ENCODE assay signal across 8 cellular contexts in the genomic region with DNA sequence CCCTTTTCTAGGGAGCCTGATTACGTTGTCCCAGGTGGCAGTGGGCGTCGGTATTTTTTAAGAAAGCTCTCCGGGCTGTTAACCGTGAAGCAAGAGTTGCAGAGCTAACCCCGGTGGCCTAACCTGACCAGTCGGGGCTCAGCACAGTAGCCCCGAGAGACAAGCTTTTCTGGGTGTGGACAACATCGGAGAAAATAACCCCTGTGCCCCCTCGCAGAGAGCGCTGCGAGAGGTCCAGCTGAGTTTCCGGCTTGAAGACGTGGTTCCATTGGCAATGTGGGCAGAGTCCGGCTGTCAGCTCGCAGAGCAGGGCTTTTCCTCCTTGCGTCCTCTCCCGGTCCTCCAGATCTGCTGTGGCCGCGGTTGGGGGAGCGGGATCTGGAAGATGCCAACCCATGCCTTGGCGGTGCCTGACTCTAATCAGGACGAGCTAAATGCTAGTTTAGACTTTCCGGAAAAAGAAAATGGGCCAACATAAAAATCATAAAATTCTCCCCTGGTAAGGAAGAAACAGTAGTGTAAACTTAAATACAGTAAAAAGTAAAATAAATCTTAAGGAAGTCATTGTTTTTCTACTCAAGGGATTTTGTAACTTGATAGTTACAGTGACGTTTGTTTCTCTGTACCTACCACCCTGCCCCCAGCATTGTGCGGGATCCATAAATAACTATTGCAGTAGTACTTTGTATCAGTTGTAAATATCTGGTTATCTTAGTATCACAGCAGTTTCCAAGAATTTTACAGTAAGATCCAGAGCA. TPM values are rescaled to one million over a fixed set of nuclear protein-coding genes. Genes with fewer than 3 reads are reported as not detected.
A peak's percentile ranks its signal among the peaks of the same experiment; 100 is the strongest.
DNase-seq lines count a peak whose midpoint lies in the region; ATAC-seq and TF ChIP-seq lines count a peak whose summit lies in the region.

No MANE protein-coding gene starts in this region.

- peak; percentile 51 for ATAC-seq in WTC11
- ATAC-seq in naive thymus-derived CD8-positive, alpha-beta T cell = no peak

- no peaks in the 10 kb centered on the region for H3K9me2 ChIP-seq in Karpas-422 (replicated peaks; ENCODE audit: insufficient read depth, low read length)

- no peaks in the 10 kb centered on the region for H3K36me3 ChIP-seq in HAP-1 (replicated peaks)
- no peaks in the 10 kb centered on the region for H3K36me3 ChIP-seq in Karpas-422 (ENCODE audit: insufficient read depth, low read length)

- TF ChIP-seq CTCF in WTC11 (IDR thresholded peaks at IDR 0.05) = no peak

- POLR2A ChIA-PET in WTC11 (lab: Charles Lee) = interaction anchor here (1.0 kb wide), 2 partner anchors 29 to 171 kb away, joined by 3 read pairs; partner anchors contain the start of gene MCUB
- POLR2A ChIA-PET in naive thymus-derived CD8-positive, alpha-beta T cell (lab: Charles Lee) = interaction anchor here (0.5 to 2.5 kb wide), 12 partner anchors 12 to 297 kb away, joined by 3 to 11 read pairs (median 4); partner anchors contain the start of genes GAR1, MCUB and SEC24B

- H3K27ac Mint-ChIP-seq in WTC11 = peak overlapping the region; percentile 83
- H3K27ac Mint-ChIP-seq in naive thymus-derived CD8-positive, alpha-beta T cell = peak overlapping the region; percentile 49 to 94 (median 86)

- H3K4me3 ChIP-seq in HAP-1 (peak overlapping the region; percentile 73), Karpas-422 (ENCODE audit: low read length) (peak overlapping the region; percentile 77)

- H3K27me3 ChIP-seq in HAP-1 (ENCODE audit: low read depth) (no peaks in the 10 kb centered on the region), Karpas-422 (ENCODE audit: low read length) (no peaks in the 10 kb centered on the region)

- H3K9me3 ChIP-seq in HAP-1 (no peaks in the 10 kb centered on the region), Karpas-422 (ENCODE audit: low read length) (no peaks in the 10 kb centered on the region)

- in situ Hi-C loops in HAP-1 (cut with MboI; ENCODE audit: low sequenced_read_pairs) = no loop called here

- H3K4me3 Mint-ChIP-seq in WTC11 = peak overlapping the region; percentile 86
- H3K4me3 Mint-ChIP-seq in naive thymus-derived CD8-positive, alpha-beta T cell = peak overlapping the region; percentile 80 to 90 (median 85)

- no peaks in the 10 kb centered on the region for H3K9me3 Mint-ChIP-seq in WTC11
- H3K9me3 Mint-ChIP-seq in naive thymus-derived CD8-positive, alpha-beta T cell = no peaks in the 10 kb centered on the region

- H3K36me3 Mint-ChIP-seq in WTC11 = peaks cover 3% of the 10 kb centered on the region
- H3K36me3 Mint-ChIP-seq in naive thymus-derived CD8-positive, alpha-beta T cell = peaks cover 0 to 15% (median 6%) of the 10 kb centered on the region in 3 donors

- H2AFZ ChIP-seq in Karpas-422 (ENCODE audit: low read length) = peak overlapping the region; percentile 98

- peaks cover 16% of the 10 kb centered on the region for H3K4me1 ChIP-seq in HAP-1
- H3K4me1 ChIP-seq in Karpas-422 (ENCODE audit: low read length) = peaks cover 23% of the 10 kb centered on the region

- H4K20me1 ChIP-seq in Karpas-422 (ENCODE audit: insufficient read depth, low read depth, low read length) = peaks cover 10% of the 10 kb centered on the region; the same call in 1 of the 2 replicates

- DNase-seq in activated CD8-positive, alpha-beta memory T cell treated with anti-CD3 and anti-CD28 coated beads for 24 hours = peak; percentile 88
- no peak for DNase-seq in activated CD8-positive, alpha-beta memory T cell treated with anti-CD3 and anti-CD28 coated beads, Interleukin-2, amount 50 U/mL, for 48 hours
- DNase-seq in HAP-1 (ENCODE audit: low spot score in 2 of 2) (peak; percentile 39 to 63), Karpas-422 (no peak), WTC11 (ENCODE audit: low spot score) (peak; percentile 61), fibroblast of peridontal ligament (ENCODE audit: extremely low read depth) (peak; percentile 60), NCI-H1694 treated with DMSO at 0.1 percent for 48 hours (lab: John Stamatoyannopoulos, UW) (no peak)
- DNase-seq in naive thymus-derived CD8-positive, alpha-beta T cell = peak in 2 of 10 donors; percentile 61 to 71

- H3K9ac ChIP-seq in Karpas-422 (ENCODE audit: low read length) = peak overlapping the region; percentile 78

- H3K27ac ChIP-seq in Karpas-422 (ENCODE audit: low read length) = no peak overlapping the region

- H3K4me1 Mint-ChIP-seq in WTC11 = peaks cover 15% of the 10 kb centered on the region
- peaks cover 19 to 38% (median 25%) of the 10 kb centered on the region in 4 donors for H3K4me1 Mint-ChIP-seq in naive thymus-derived CD8-positive, alpha-beta T cell

- CTCF ChIA-PET in WTC11 (lab: Charles Lee) = interaction anchor here (1.0 to 1.8 kb wide), 2 partner anchors 74 to 297 kb away, joined by 3 to 4 read pairs; partner anchors contain the start of gene SEC24B

- H3K79me2 ChIP-seq in Karpas-422 (ENCODE audit: low read length) = peaks cover 37% of the 10 kb centered on the region

- H3K4me2 ChIP-seq in Karpas-422 (ENCODE audit: low read depth, low read length, poor library complexity, severe bottlenecking) = peak overlapping the region; percentile 95

- H3K27me3 Mint-ChIP-seq in WTC11 (ENCODE audit: low read depth) = no peaks in the 10 kb centered on the region; the same call in 1 of the 2 replicates
- H3K27me3 Mint-ChIP-seq in naive thymus-derived CD8-positive, alpha-beta T cell = no peaks in the 10 kb centered on the region

TF ChIP-seq in WTC11, 78 proteins besides CTCF, POLR2A, EP300 and RAD21:
- TF ChIP-seq SMAD4 (CRISPR knock-in tag; IDR thresholded peaks at IDR 0.05) = no peak
- no peak for TF ChIP-seq ZNF281 (CRISPR knock-in tag; IDR thresholded peaks at IDR 0.05)
- TF ChIP-seq, protein P1, sequence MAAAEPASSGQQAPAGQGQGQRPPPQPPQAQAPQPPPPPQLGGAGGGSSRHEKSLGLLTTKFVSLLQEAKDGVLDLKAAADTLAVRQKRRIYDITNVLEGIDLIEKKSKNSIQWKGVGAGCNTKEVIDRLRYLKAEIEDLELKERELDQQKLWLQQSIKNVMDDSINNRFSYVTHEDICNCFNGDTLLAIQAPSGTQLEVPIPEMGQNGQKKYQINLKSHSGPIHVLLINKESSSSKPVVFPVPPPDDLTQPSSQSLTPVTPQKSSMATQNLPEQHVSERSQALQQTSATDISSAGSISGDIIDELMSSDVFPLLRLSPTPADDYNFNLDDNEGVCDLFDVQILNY (CRISPR knock-in tag; IDR thresholded peaks at IDR 0.05) = 0 out of 2 replicates have a peak, but pooled peaks have one; percentile 14
- peak; percentile 30; the same call in 1 of the 2 replicates for TF ChIP-seq ZNF423 (CRISPR knock-in tag; IDR thresholded peaks at IDR 0.05)

RNA-seq across cellular contexts. Expression of gene PLA2G12A, which starts 0.6 kb away (rescaled TPM):
- 5.8 and 20.6 TPM in 2 replicates for total RNA-seq in Karpas-422 (2014; rRNA removed; shearing (Covaris generic); ENCODE audit: low replicate concordance)
- total RNA-seq in WTC11 (2021) = 47.3 to 53.9 TPM (median 53.0 TPM) in 3 replicates
- total RNA-seq in naive thymus-derived CD8-positive, alpha-beta T cell = 10 to 100 TPM; 16.0 to 20.3 TPM
- 10 to 100 TPM; 51.6 to 56.9 (median 53.7) TPM for polyA plus RNA-seq in naive thymus-derived CD8-positive, alpha-beta T cell

RNA-seq across cellular contexts. Expression of gene CASP6, which starts 27.2 kb away (rescaled TPM):
- total RNA-seq in Karpas-422 (2014; rRNA removed; shearing (Covaris generic); ENCODE audit: low replicate concordance) = 7.8 and 16.6 TPM in 2 replicates
- 23.7 to 26.0 TPM (median 24.5 TPM) in 3 replicates for total RNA-seq in WTC11 (2021)
- 10 to 100 TPM; 17.8 to 19.4 TPM for total RNA-seq in naive thymus-derived CD8-positive, alpha-beta T cell
- polyA plus RNA-seq in naive thymus-derived CD8-positive, alpha-beta T cell = 10 to 100 TPM; 57.2 to 87.7 (median 73.6) TPM

Comparison
In these comparisons a context has a peak if more than half of its experiments do, and no peak if none do; other contexts are left out.
1. DNase-seq: peak in activated CD8-positive, alpha-beta memory T cell treated with anti-CD3 and anti-CD28 coated beads for 24 hours (single experiment), HAP-1 (2 of 2), WTC11 (single experiment) and fibroblast of peridontal ligament (single experiment); none in activated CD8-positive, alpha-beta memory T cell treated with anti-CD3 and anti-CD28 coated beads, Interleukin-2, amount 50 U/mL, for 48 hours (single experiment), Karpas-422 (single experiment) and NCI-H1694 treated with DMSO at 0.1 percent for 48 hours (single experiment).